In genomic region chr5:141369994-141370848, GRCh38 we compare ENCODE assay signal across 8 cellular contexts. TPM values are rescaled to one million over a fixed set of nuclear protein-coding genes. Genes with fewer than 3 reads are reported as not detected.
DNase-seq lines count a peak whose midpoint lies in the region; ATAC-seq and TF ChIP-seq lines count a peak whose summit lies in the region.

PCDHGB3 (plus strand) TSS chr5:141370242; CDS start chr5:141370395, 153 bp downstream.

- TF ChIP-seq CTCF in esophagus muscularis mucosa (IDR thresholded peaks at IDR 0.05) (peak in 2 of 3 experiments; percentile 20 to 22), SK-N-SH (IDR thresholded peaks at IDR 0.05) (no peak)

- intact Hi-C loops in esophagus muscularis mucosa (cut with DNase I) = no loop called here

- H3K27ac ChIP-seq in esophagus muscularis mucosa (replicated peaks in 1 of 4) (no peak within 1 kb of the TSS), SK-N-SH (ENCODE audit: low read depth in 2 of 2, low read length in 1 of 2) (no peak within 1 kb of the TSS)

- H3K9me3 ChIP-seq in esophagus muscularis mucosa (peaks cover 18 to 100% (median 100%) of the 10 kb centered on the region in 4 donors), skeletal muscle satellite cell (replicated peaks; ENCODE audit: low read length) (peaks cover 45% of the 10 kb centered on the region), SK-N-SH (peaks cover 7% of the 10 kb centered on the region)

- peak; percentile 0 for DNase-seq in NCI-H82 (lab: John Stamatoyannopoulos, UW)
- no peak for DNase-seq in NCI-H82 treated with DMSO at 0.1 percent for 48 hours (lab: John Stamatoyannopoulos, UW; ENCODE audit: unreplicated experiment)
- peak; percentile 13 for DNase-seq in T-helper 9 cell
- no peak for DNase-seq in esophagus muscularis mucosa (ENCODE audit: extremely low spot score)
- DNase-seq in SK-N-SH = no peak
- no peak for DNase-seq in midbrain (lab: John Stamatoyannopoulos, UW)

- peaks cover 0 to 7% (median 0%) of the 10 kb centered on the region in 4 donors for H3K4me1 ChIP-seq in esophagus muscularis mucosa
- H3K4me1 ChIP-seq in skeletal muscle satellite cell (ENCODE audit: control insufficient read depth, insufficient read depth, low read length) = no peaks in the 10 kb centered on the region
- no peaks in the 10 kb centered on the region for H3K4me1 ChIP-seq in SK-N-SH (ENCODE audit: control insufficient read depth in 1 of 2, insufficient read depth in 2 of 2, low read depth in 1 of 2, low read length in 1 of 2)

- TF ChIP-seq RAD21 in SK-N-SH (IDR thresholded peaks at IDR 0.05; ENCODE audit: low read length) = no peak

- H3K36me3 ChIP-seq in esophagus muscularis mucosa (no peaks in the 10 kb centered on the region), skeletal muscle satellite cell (ENCODE audit: insufficient read depth, low read length) (peaks cover 3% of the 10 kb centered on the region), SK-N-SH (replicated peaks in 1 of 2; ENCODE audit: control insufficient read depth in 1 of 2, insufficient read depth in 2 of 2, low read length in 1 of 2) (peaks cover 0 to 16% of the 10 kb centered on the region in 2 experiments)

- H3K27me3 ChIP-seq in esophagus muscularis mucosa = peaks cover 0 to 13% (median 0%) of the 10 kb centered on the region in 4 donors
- no peaks in the 10 kb centered on the region for H3K27me3 ChIP-seq in skeletal muscle satellite cell (ENCODE audit: control insufficient read depth, insufficient read depth, low read length)
- no peaks in the 10 kb centered on the region for H3K27me3 ChIP-seq in SK-N-SH (ENCODE audit: insufficient read depth)

- H3K79me2 ChIP-seq in SK-N-SH (ENCODE audit: insufficient read depth) = no peaks in the 10 kb centered on the region

- no peaks in the 10 kb centered on the region for H3K9me2 ChIP-seq in SK-N-SH

- POLR2A ChIA-PET in SK-N-SH (lab: Yijun Ruan, JAX) = no interaction called here

- no peak within 1 kb of the TSS for H2AFZ ChIP-seq in SK-N-SH (ENCODE audit: low read depth)

- CTCF ChIA-PET in SK-N-SH (lab: Yijun Ruan, JAX) = interaction anchor here (0.8 to 2.8 kb wide), 7 partner anchors 13 to 197 kb away, joined by 3 to 11 read pairs (median 4); partner anchors contain the start of gene TAF7

- no peaks in the 10 kb centered on the region for H4K20me1 ChIP-seq in SK-N-SH (ENCODE audit: insufficient read depth)

- H3K4me3 ChIP-seq in esophagus muscularis mucosa (peak within 1 kb of the TSS in 3 of 4 donors; percentile 6 to 40 (median 22)), skeletal muscle satellite cell (ENCODE audit: low read length) (peak within 1 kb of the TSS; percentile 43), SK-N-SH (ENCODE audit: low read depth in 2 of 2, low read length in 1 of 2) (no peak within 1 kb of the TSS; a peak in 1 of 4 replicates)

- H3K4me2 ChIP-seq in skeletal muscle satellite cell (ENCODE audit: low read length) (peak within 1 kb of the TSS; percentile 69), SK-N-SH (no peak within 1 kb of the TSS)

- peak; percentile 100 for ATAC-seq in HG02870 (IDR thresholded peaks at IDR 0.05; ENCODE audit: unreplicated experiment)

- no peaks in the 10 kb centered on the region for H3F3A ChIP-seq in SK-N-SH (replicated peaks; ENCODE audit: insufficient read depth)

- TF ChIP-seq EP300 in esophagus muscularis mucosa (IDR thresholded peaks at IDR 0.05) (no peak), SK-N-SH (IDR thresholded peaks at IDR 0.05; ENCODE audit: borderline replicate concordance in 1 of 2, low read depth in 1 of 2, low read length in 1 of 2) (no peak)

- H3K9ac ChIP-seq in skeletal muscle satellite cell (ENCODE audit: low read depth, low read length) (no peak within 1 kb of the TSS), SK-N-SH (no peak within 1 kb of the TSS)

- 24% methylated on average over 32 of the region's 32 CpGs for WGBS in esophagus muscularis mucosa
- WGBS in SK-N-SH (ENCODE audit: low lambda C conversion rate) = 56% methylated on average over 32 of the region's 32 CpGs

- TF ChIP-seq POLR2A in esophagus muscularis mucosa (IDR thresholded peaks at IDR 0.05; ENCODE audit: low read depth) = no peak

TF ChIP-seq in SK-N-SH, 30 proteins besides CTCF, POLR2A, EP300 and RAD21:
- TF ChIP-seq CHD2 (IDR thresholded peaks at IDR 0.05; ENCODE audit: low read length, partially characterized antibody) (no peak), MEF2A (IDR thresholded peaks at IDR 0.05; ENCODE audit: borderline replicate concordance, low read depth) (no peak), GATA2 (CRISPR knock-in tag; IDR thresholded peaks at IDR 0.05) (no peak), MXI1 (IDR thresholded peaks at IDR 0.05; ENCODE audit: low read depth, low read length) (no peak)

RNA-seq across cellular contexts. Expression of gene PCDHGB3, which starts in this region (rescaled TPM):
- 1 to 10 TPM; 2.5 to 7.5 (median 3.8) TPM for total RNA-seq in esophagus muscularis mucosa
- total RNA-seq in skeletal muscle satellite cell (2012; rRNA removed) = 3.1 and 3.3 TPM in 2 replicates
- polyA plus RNA-seq in SK-N-SH (2012; rRNA removed) = 0.53 and 0.63 TPM in 2 replicates
- polyA plus RNA-seq in SK-N-SH (2012; cell fraction: cytosol; rRNA removed) = 0.12 and 0.25 TPM in 2 replicates
- 2.2 and 2.4 TPM in 2 replicates for polyA plus RNA-seq in SK-N-SH (2012; cell fraction: nucleus; rRNA removed)

Comparison
In these comparisons a context has a peak if more than half of its experiments do, and no peak if none do; other contexts are left out.
1. DNase-seq: peak in NCI-H82 (single experiment) and T-helper 9 cell (single experiment); none in NCI-H82 treated with DMSO at 0.1 percent for 48 hours (single experiment), esophagus muscularis mucosa (single experiment), SK-N-SH (single experiment) and midbrain (single experiment).
2. H3K4me3 ChIP-seq: peak in esophagus muscularis mucosa (3 of 4) and skeletal muscle satellite cell (single experiment); none in SK-N-SH (0 of 2).